10 cellular contexts compared by ENCODE assay signal in the genomic region with DNA sequence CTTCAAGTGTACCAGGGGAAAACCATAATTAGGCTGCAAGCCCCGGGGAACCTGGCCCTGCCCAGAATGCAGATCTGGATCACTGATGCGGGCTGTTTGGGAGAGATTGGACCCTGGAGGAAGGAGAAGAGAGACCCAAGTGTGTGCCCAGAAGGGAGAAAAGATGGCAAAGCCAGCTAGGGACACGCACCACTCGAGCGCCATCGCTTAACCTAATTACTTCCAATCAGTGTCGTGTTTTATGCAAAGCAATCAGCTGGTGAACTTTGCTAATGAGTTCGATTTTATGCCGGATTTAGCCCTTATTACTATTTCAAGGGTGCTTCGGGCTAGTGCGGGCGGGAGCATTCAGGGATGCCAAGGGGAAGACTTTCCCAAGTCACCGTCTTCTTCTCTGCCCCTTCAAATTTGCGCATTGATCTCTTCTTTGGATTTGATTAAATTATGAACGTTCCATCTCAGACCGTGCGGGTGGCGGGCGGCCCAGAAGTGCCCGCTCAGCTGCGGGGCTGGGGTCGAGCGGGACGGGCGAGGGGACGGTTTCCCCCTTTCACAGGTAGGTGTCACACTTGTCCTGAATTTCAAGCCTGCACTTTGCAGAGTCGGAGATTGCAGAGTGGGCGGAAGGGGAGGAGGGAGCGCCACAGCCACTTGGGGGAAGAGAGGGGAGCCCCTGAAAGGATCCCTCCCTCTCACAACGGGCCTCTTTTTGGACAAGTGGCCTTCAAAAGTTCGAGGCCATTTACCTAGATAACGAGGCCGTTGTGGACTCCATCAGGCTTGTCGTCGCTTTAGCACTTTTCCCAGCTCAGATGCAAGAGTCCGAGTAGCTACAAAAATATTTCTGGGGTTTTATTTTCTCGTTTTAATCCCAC. TPM values are rescaled to one million over a fixed set of nuclear protein-coding genes. Genes with fewer than 3 reads are reported as not detected.
A peak's percentile ranks its signal among the peaks of the same experiment; 100 is the strongest.
DNase-seq lines count a peak whose midpoint lies in the region; FAIRE-seq and TF ChIP-seq lines count a peak whose summit lies in the region.
"Had no signal": no experiment of that assay in that cellular context is flagged by ENCODE, and none has a peak within 500 bp of the region (broad histone marks: within the 10 kb centered on the region; RNA-seq: fewer than 3 reads in every experiment).

No MANE protein-coding gene starts in this region.

- H3K36me3 ChIP-seq in BJ (ENCODE audit: control insufficient read depth, insufficient read depth, low read length), result peaks cover 5% of the 10 kb centered on the region
- H3K36me3 ChIP-seq in bronchial epithelial cell (ENCODE audit: control insufficient read depth, insufficient read depth, low read length), result peaks cover 2% of the 10 kb centered on the region
- H3K36me3 ChIP-seq in Karpas-422 (ENCODE audit: insufficient read depth, low read length), result no peaks in the 10 kb centered on the region

- H3K79me2 ChIP-seq in H9 (ENCODE audit: insufficient read depth, low read length) (no peaks in the 10 kb centered on the region), Karpas-422 (ENCODE audit: low read length) (no peaks in the 10 kb centered on the region)
- H3K79me2 ChIP-seq: parathyroid adenoma had no signal

- H3K9me3 Mint-ChIP-seq in H9 (peaks cover 0 to 3% of the 10 kb centered on the region in 2 experiments; a peak in 4 of 5 replicates), Calu3 (ENCODE audit: low read depth, unreplicated experiment) (no peaks in the 10 kb centered on the region)

- no peak overlapping the region for H3K56ac ChIP-seq in H9 (ENCODE audit: insufficient read length, low read depth, low read length)

- no peaks in the 10 kb centered on the region for H3K9me3 ChIP-seq in H9 (ENCODE audit: control insufficient read depth, low read depth, low read length)
- H3K9me3 ChIP-seq in Karpas-422 (ENCODE audit: low read length), result no peaks in the 10 kb centered on the region

- no peak for FAIRE-seq in bronchial epithelial cell (lab: Jason Lieb, UNC)

- H3T11ph ChIP-seq in H9 (ENCODE audit: low read length), result no peak overlapping the region

- H4K5ac ChIP-seq in H9 (ENCODE audit: insufficient read length, low read depth, low read length), result no peak overlapping the region

- no peak overlapping the region for H3K23ac ChIP-seq in H9 (ENCODE audit: insufficient read length, low read depth, low read length)

- H3K9ac ChIP-seq in H9 (ENCODE audit: extremely low read depth, insufficient read length, low read length) (no peak overlapping the region), Karpas-422 (ENCODE audit: low read length) (no peak overlapping the region)
- H3K9ac ChIP-seq: parathyroid adenoma had no signal

- H3K23me2 ChIP-seq in H9 (ENCODE audit: insufficient read length, low read depth, low read length, poor library complexity, severe bottlenecking), result peaks cover 49% of the 10 kb centered on the region

- no peak overlapping the region for H3K4ac ChIP-seq in H9 (ENCODE audit: low read depth, low read length)

- H3K4me1 Mint-ChIP-seq in H9 (peaks cover 53 to 54% of the 10 kb centered on the region in 2 experiments), Calu3 (ENCODE audit: low read depth, unreplicated experiment) (no peaks in the 10 kb centered on the region)

- no peak for DNase-seq in BJ (ENCODE audit: low read depth)
- peak; percentile 76 for DNase-seq in H9
- DNase-seq in bronchial epithelial cell (ENCODE audit: low read depth), result peak; percentile 52
- DNase-seq in medulla oblongata (ENCODE audit: extremely low spot score), result peak; percentile 65
- no peak for DNase-seq in Karpas-422
- no peak for DNase-seq in Calu3
- no peak for DNase-seq in stimulated activated CD4-positive, alpha-beta T cell treated with anti-CD3 and anti-CD28 coated beads, Interleukin-4, amount 100 ng/mL, for 1 hour
- DNase-seq in KG1 (lab: John Stamatoyannopoulos, UW), result no peak
- DNase-seq: stimulated activated naive CD4-positive, alpha-beta T cell had no signal

- no peak overlapping the region for H2BK5ac ChIP-seq in H9 (ENCODE audit: insufficient read length, low read length)

- no peak overlapping the region for H4K8ac ChIP-seq in H9 (replicated peaks; ENCODE audit: insufficient read length, low read depth, low read length)

- no peaks in the 10 kb centered on the region for H3K9me2 ChIP-seq in Karpas-422 (replicated peaks; ENCODE audit: insufficient read depth, low read length)

- H4K20me1 ChIP-seq in H9 (ENCODE audit: control insufficient read depth, insufficient read depth, insufficient read length), result no peaks in the 10 kb centered on the region
- H4K20me1 ChIP-seq in Karpas-422 (ENCODE audit: insufficient read depth, low read depth, low read length), result no peaks in the 10 kb centered on the region

- no peak overlapping the region for H3K18ac ChIP-seq in H9 (ENCODE audit: insufficient read length, low read depth, low read length)

- peaks cover 94% of the 10 kb centered on the region for H3K27me3 Mint-ChIP-seq in H9 (ENCODE audit: low read depth)
- H3K27me3 Mint-ChIP-seq in Calu3 (ENCODE audit: unreplicated experiment), result no peaks in the 10 kb centered on the region

- H3K27ac ChIP-seq in H9 (ENCODE audit: insufficient read length, low read depth, low read length) (no peak overlapping the region), Karpas-422 (ENCODE audit: low read length) (no peak overlapping the region)
- H3K27ac ChIP-seq: parathyroid adenoma had no signal

- no peaks in the 10 kb centered on the region for H3K4me1 ChIP-seq in H9 (ENCODE audit: insufficient read depth, low read length)
- peaks cover 10% of the 10 kb centered on the region for H3K4me1 ChIP-seq in Karpas-422 (ENCODE audit: low read length)
- H3K4me1 ChIP-seq: parathyroid adenoma had no signal

- no peak for TF ChIP-seq CTCF in BJ (IDR thresholded peaks at IDR 0.05; ENCODE audit: insufficient read depth, low read depth, low read length)
- TF ChIP-seq CTCF in H9 (conservative IDR thresholded peaks at IDR 0.05), result peak; percentile 67
- TF ChIP-seq CTCF in bronchial epithelial cell (IDR thresholded peaks at IDR 0.05; ENCODE audit: insufficient read depth, low read length, severe bottlenecking), result peak; percentile 42
- TF ChIP-seq CTCF in Calu3 (IDR thresholded peaks at IDR 0.05; ENCODE audit: unreplicated experiment), result no peak

- H2BK20ac ChIP-seq in H9 (ENCODE audit: low read depth, low read length, poor library complexity, severe bottlenecking), result no peak overlapping the region

- H3K27me3 ChIP-seq in BJ (ENCODE audit: control insufficient read depth, insufficient read depth, low read length), result no peaks in the 10 kb centered on the region
- peaks cover 70% of the 10 kb centered on the region for H3K27me3 ChIP-seq in H9 (ENCODE audit: insufficient read depth, low read length)
- H3K27me3 ChIP-seq in bronchial epithelial cell (ENCODE audit: control insufficient read depth, insufficient read depth, low read length), result no peaks in the 10 kb centered on the region
- H3K27me3 ChIP-seq in Karpas-422 (ENCODE audit: low read length), result no peaks in the 10 kb centered on the region

- H2AFZ ChIP-seq in H9 (ENCODE audit: low read length), result no peak overlapping the region
- no peak overlapping the region for H2AFZ ChIP-seq in Karpas-422 (ENCODE audit: low read length)
- H2AFZ ChIP-seq: parathyroid adenoma had no signal

- H3K36me3 Mint-ChIP-seq in H9 (ENCODE audit: insufficient read depth in 1 of 3, low read depth in 3 of 3) (no peaks in the 10 kb centered on the region; a peak in 2 of 7 replicates), Calu3 (ENCODE audit: insufficient read depth, unreplicated experiment) (peaks cover 25% of the 10 kb centered on the region)

- H3K79me1 ChIP-seq in H9 (ENCODE audit: insufficient read depth, low read depth, low read length, poor library complexity, severe bottlenecking), result no peaks in the 10 kb centered on the region

- H2BK12ac ChIP-seq in H9 (ENCODE audit: insufficient read length, low read depth, low read length), result no peak overlapping the region

- H3K14ac ChIP-seq in H9 (ENCODE audit: insufficient read depth, low read length), result no peak overlapping the region

- H3K27ac Mint-ChIP-seq in H9 (no peak overlapping the region; a peak in 1 of 7 replicates), Calu3 (ENCODE audit: unreplicated experiment) (no peak overlapping the region)

- H3K4me2 ChIP-seq in H9 (ENCODE audit: insufficient read depth, insufficient read length, low read length), result peak overlapping the region; percentile 46
- no peak overlapping the region for H3K4me2 ChIP-seq in Karpas-422 (ENCODE audit: low read depth, low read length, poor library complexity, severe bottlenecking)

- intact Hi-C loops in Calu3 (cut with micrococcal nuclease; ENCODE audit: unreplicated experiment), result loop anchor here (5.0 kb wide), 1 partner anchor 1172 kb away; no protein-coding TSS in a partner anchor

- no peak overlapping the region for H2BK120ac ChIP-seq in H9 (ENCODE audit: low read depth, low read length, poor library complexity, severe bottlenecking)

- no CpG with 5 or more reads among the region's 37 CpGs for WGBS in H9 (ENCODE audit: extremely low coverage, insufficient read length, low lambda C conversion rate)

- H3K4me3 ChIP-seq in BJ (ENCODE audit: low read depth, low read length) (peak overlapping the region; percentile 37), bronchial epithelial cell (ENCODE audit: low read depth, low read length) (peak overlapping the region; percentile 42), Karpas-422 (ENCODE audit: low read length) (no peak overlapping the region)

- CTCF ChIA-PET in BJ (lab: Yijun Ruan, JAX), result interaction anchor here (1.0 to 1.7 kb wide), 2 partner anchors 11 to 1191 kb away, joined by 3 to 4 read pairs; no protein-coding TSS in a partner anchor
- CTCF ChIA-PET in Calu3 (lab: Charles Lee), result interaction anchor here (0.6 kb wide), 1 partner anchor 1407 kb away, joined by 3 read pairs; no protein-coding TSS in a partner anchor

- no peak overlapping the region for H4K91ac ChIP-seq in H9 (ENCODE audit: insufficient read length, low read depth, low read length)

- POLR2A ChIA-PET in BJ (lab: Charles Lee), result interaction anchor here (0.6 kb wide), 1 partner anchor 652 kb away, joined by 3 read pairs; no protein-coding TSS in a partner anchor

- H2AK5ac ChIP-seq in H9 (ENCODE audit: insufficient read length, low read length), result no peak overlapping the region

- BruUV-seq in Calu3 (replicated peaks; lab: Mats Ljungman, UMichigan), result no TSS peak

- peak overlapping the region; percentile 38 to 76 for H3K4me3 Mint-ChIP-seq in H9
- H3K4me3 Mint-ChIP-seq in Calu3 (ENCODE audit: low read depth, unreplicated experiment), result no peak overlapping the region

- H2BK15ac ChIP-seq in H9 (ENCODE audit: low read depth, low read length), result no peak overlapping the region

RNA-seq across cellular contexts. Expression of a gene that starts 4.1 kb away (rescaled TPM):
- 1.8 and 2.2 TPM in 2 replicates for polyA plus RNA-seq in BJ (2011; rRNA removed)
- 1.3 and 2.2 TPM in 2 replicates for polyA minus RNA-seq in BJ (2011; rRNA and poly(A)+ RNA removed)
- total RNA-seq in H9 (2021) (0.26 and 0.59 TPM in 2 replicates), bronchial epithelial cell (6.1 and 6.3 TPM in 2 replicates), Calu3 (2022) (1.9 and 2.5 TPM in 2 replicates)
- total RNA-seq in Karpas-422 (2014; rRNA removed; shearing (Covaris generic); ENCODE audit: low replicate concordance), result 0.83 TPM in 1 of 2 replicates, not detected in the other

Comparison
In these comparisons a context has a peak if more than half of its experiments do, and no peak if none do; other contexts are left out.
1. DNase-seq: peak in H9 (single experiment), bronchial epithelial cell (single experiment) and medulla oblongata (single experiment); none in BJ (single experiment), Karpas-422 (single experiment), Calu3 (single experiment), stimulated activated CD4-positive, alpha-beta T cell treated with anti-CD3 and anti-CD28 coated beads, Interleukin-4, amount 100 ng/mL, for 1 hour (single experiment) and KG1 (single experiment).
2. CTCF ChIP-seq: peak in H9 (single experiment) and bronchial epithelial cell (single experiment); none in BJ (single experiment) and Calu3 (single experiment).